ENCODE assay signal across 11 cellular contexts in the genomic region with DNA sequence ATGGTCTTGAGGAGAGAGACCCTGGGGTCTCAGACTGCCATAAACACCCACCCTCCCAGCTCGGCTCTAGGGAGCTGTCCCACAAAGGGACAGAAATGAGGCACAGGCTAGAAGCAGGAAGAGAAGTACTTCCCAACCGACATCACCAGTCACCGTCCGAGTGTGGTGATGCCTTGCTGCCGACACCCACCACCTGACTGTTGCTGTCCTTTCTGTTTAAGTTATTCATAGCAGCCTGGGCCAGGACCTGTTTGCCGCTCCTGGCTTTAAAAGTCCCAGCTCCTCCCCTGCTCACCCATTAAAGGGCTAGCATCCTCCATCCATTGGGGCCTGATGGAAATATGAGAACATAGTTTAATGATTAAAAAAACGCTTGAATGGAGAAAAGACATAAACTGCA. TPM values are rescaled to one million over a fixed set of nuclear protein-coding genes. Genes with fewer than 3 reads are reported as not detected.
DNase-seq lines count a peak whose midpoint lies in the region; ATAC-seq and TF ChIP-seq lines count a peak whose summit lies in the region.
"Had no signal": no experiment of that assay in that cellular context is flagged by ENCODE, and none has a peak within 500 bp of the region (broad histone marks: within the 10 kb centered on the region; RNA-seq: fewer than 3 reads in every experiment).

No MANE protein-coding gene starts in this region.

- ATAC-seq in GM18505 (IDR thresholded peaks at IDR 0.05; ENCODE audit: unreplicated experiment) (no peak), GM21786 (IDR thresholded peaks at IDR 0.05; ENCODE audit: unreplicated experiment) (peak; percentile 32), HG03039 (IDR thresholded peaks at IDR 0.05; ENCODE audit: unreplicated experiment) (no peak), GM21526 (IDR thresholded peaks at IDR 0.05; ENCODE audit: low FRiP score, unreplicated experiment) (no peak)
- ATAC-seq: left lobe of liver had no signal

- DNase-seq in activated T-helper 2 cell treated with anti-CD3 and anti-CD28 coated beads, Interferon-gamma antibody, Interleukin-2, Interleukin-4, amounts not matched to agents 10 μg/mL and 5 μg/mL and 100 μg/mL, durations not matched to agents 14 hours and 24 hours and 36 hours (ENCODE audit: low spot score): no peak
- DNase-seq in renal cortical epithelial cell (ENCODE audit: low read depth) (peak; percentile 2), SKM-1 treated with dmso at 0.1 percent for 144 hours (lab: John Stamatoyannopoulos, UW; ENCODE audit: unreplicated experiment) (no peak)
- DNase-seq: NCI-H1092, trophoblast cell had no signal

- peak overlapping the region; percentile 95 for H3K27ac Mint-ChIP-seq in activated T-helper 2 cell treated with anti-CD3 and anti-CD28 coated beads, Interferon-gamma antibody, Interleukin-2, Interleukin-4, amounts not matched to agents 10 μg/mL and 5 μg/mL and 100 μg/mL, durations not matched to agents 14 hours and 24 hours and 36 hours
- H3K27ac Mint-ChIP-seq: progenitor cell of endocrine pancreas had no signal

- TF ChIP-seq POLR2A in GM18505 (IDR thresholded peaks at IDR 0.05; ENCODE audit: borderline replicate concordance, extremely low read depth, insufficient read depth, insufficient read length): peak; percentile 55

- intact Hi-C loops in activated T-helper 2 cell treated with anti-CD3 and anti-CD28 coated beads, Interferon-gamma antibody, Interleukin-2, Interleukin-4, amounts not matched to agents 10 μg/mL and 5 μg/mL and 100 μg/mL, durations not matched to agents 14 hours and 24 hours and 36 hours (cut with micrococcal nuclease): loop anchor here (1.0 to 2.0 kb wide), 3 partner anchors 13 to 52 kb away; partner anchors contain the start of genes B2M, PATL2 and SPG11

- H3K4me3 Mint-ChIP-seq in activated T-helper 2 cell treated with anti-CD3 and anti-CD28 coated beads, Interferon-gamma antibody, Interleukin-2, Interleukin-4, amounts not matched to agents 10 μg/mL and 5 μg/mL and 100 μg/mL, durations not matched to agents 14 hours and 24 hours and 36 hours (ENCODE audit: low read depth): peak overlapping the region; percentile 72

- H3K27me3 Mint-ChIP-seq in activated T-helper 2 cell treated with anti-CD3 and anti-CD28 coated beads, Interferon-gamma antibody, Interleukin-2, Interleukin-4, amounts not matched to agents 10 μg/mL and 5 μg/mL and 100 μg/mL, durations not matched to agents 14 hours and 24 hours and 36 hours (ENCODE audit: low read depth): no peaks in the 10 kb centered on the region

- H3K9me3 Mint-ChIP-seq in activated T-helper 2 cell treated with anti-CD3 and anti-CD28 coated beads, Interferon-gamma antibody, Interleukin-2, Interleukin-4, amounts not matched to agents 10 μg/mL and 5 μg/mL and 100 μg/mL, durations not matched to agents 14 hours and 24 hours and 36 hours: no peaks in the 10 kb centered on the region

- H3K36me3 Mint-ChIP-seq in activated T-helper 2 cell treated with anti-CD3 and anti-CD28 coated beads, Interferon-gamma antibody, Interleukin-2, Interleukin-4, amounts not matched to agents 10 μg/mL and 5 μg/mL and 100 μg/mL, durations not matched to agents 14 hours and 24 hours and 36 hours (ENCODE audit: low read depth): peaks cover 3% of the 10 kb centered on the region

- H3K4me1 Mint-ChIP-seq in activated T-helper 2 cell treated with anti-CD3 and anti-CD28 coated beads, Interferon-gamma antibody, Interleukin-2, Interleukin-4, amounts not matched to agents 10 μg/mL and 5 μg/mL and 100 μg/mL, durations not matched to agents 14 hours and 24 hours and 36 hours (ENCODE audit: low read depth): peaks cover 60% of the 10 kb centered on the region

RNA-seq across cellular contexts. Expression of gene SPG11, which starts 13.2 kb away (rescaled TPM):
- 71.2 and 75.8 TPM in 2 replicates for total RNA-seq in activated T-helper 2 cell treated with anti-CD3 and anti-CD28 coated beads, Interferon-gamma antibody, Interleukin-2, Interleukin-4, amounts not matched to agents 10 μg/mL and 5 μg/mL and 100 μg/mL, durations not matched to agents 14 hours and 24 hours and 36 hours
- total RNA-seq in renal cortical epithelial cell: 68.8 and 146 TPM in 2 replicates

RNA-seq across cellular contexts. Expression of gene PATL2, which starts 34.4 kb away (rescaled TPM):
- 15.3 and 16.9 TPM in 2 replicates for total RNA-seq in activated T-helper 2 cell treated with anti-CD3 and anti-CD28 coated beads, Interferon-gamma antibody, Interleukin-2, Interleukin-4, amounts not matched to agents 10 μg/mL and 5 μg/mL and 100 μg/mL, durations not matched to agents 14 hours and 24 hours and 36 hours
- not detected in 2 replicates for total RNA-seq in renal cortical epithelial cell
- total RNA-seq: progenitor cell of endocrine pancreas had no signal

RNA-seq across cellular contexts. Expression of gene B2M, which starts 34.6 kb away (rescaled TPM):
- 4,961 and 5,148 TPM in 2 replicates for total RNA-seq in activated T-helper 2 cell treated with anti-CD3 and anti-CD28 coated beads, Interferon-gamma antibody, Interleukin-2, Interleukin-4, amounts not matched to agents 10 μg/mL and 5 μg/mL and 100 μg/mL, durations not matched to agents 14 hours and 24 hours and 36 hours
- 2,364 and 3,472 TPM in 2 replicates for total RNA-seq in renal cortical epithelial cell

RNA-seq across cellular contexts. Expression of gene TRIM69, which starts 59.7 kb away (rescaled TPM):
- total RNA-seq in activated T-helper 2 cell treated with anti-CD3 and anti-CD28 coated beads, Interferon-gamma antibody, Interleukin-2, Interleukin-4, amounts not matched to agents 10 μg/mL and 5 μg/mL and 100 μg/mL, durations not matched to agents 14 hours and 24 hours and 36 hours: 70.8 and 75.1 TPM in 2 replicates
- 17.0 and 26.5 TPM in 2 replicates for total RNA-seq in renal cortical epithelial cell

Comparison
In these comparisons a context has a peak if more than half of its experiments do, and no peak if none do; other contexts are left out.
1. RNA of gene PATL2, which starts 34.4 kb away (total RNA-seq): 15.3 to 16.9 TPM in activated T-helper 2 cell treated with anti-CD3 and anti-CD28 coated beads, Interferon-gamma antibody, Interleukin-2, Interleukin-4, amounts not matched to agents 10 μg/mL and 5 μg/mL and 100 μg/mL, durations not matched to agents 14 hours and 24 hours and 36 hours; not detected in renal cortical epithelial cell; every median in the first group is over 10 times any median in the second.